In genomic region chr10:115903845-115904244, GRCh38 we compare ENCODE assay signal across 15 cellular contexts.
A peak's percentile ranks its signal among the peaks of the same experiment; 100 is the strongest.
DNase-seq lines count a peak whose midpoint lies in the region; ATAC-seq, FAIRE-seq and TF ChIP-seq lines count a peak whose summit lies in the region.
"Had no signal": no experiment of that assay in that cellular context is flagged by ENCODE, and none has a peak within 500 bp of the region (broad histone marks: within the 10 kb centered on the region; RNA-seq: fewer than 3 reads in every experiment).

No MANE protein-coding gene starts in this region.

- WGBS in H1 (ENCODE audit: extremely low coverage in 1 of 2, insufficient coverage in 1 of 2, insufficient read length in 1 of 2, insufficient replicate concordance in 2 of 2, low coverage in 1 of 2, low lambda C conversion rate in 2 of 2, missing lambda C conversion rate in 1 of 2), 2 experiments: 84% methylated on average over 3 of the region's 3 CpGs; no CpG with 5 or more reads in 1 of the 2 experiments

- H3K79me1 ChIP-seq in H1 (ENCODE audit: low read depth, low read length): no peaks in the 10 kb centered on the region

- H2BK20ac ChIP-seq in H1 (ENCODE audit: low read length): no peak overlapping the region

- H3K27ac ChIP-seq in HCT116 (ENCODE audit: low read depth, low read length) (no peak overlapping the region), H1 (ENCODE audit: low read depth, low read length) (no peak overlapping the region), keratinocyte (ENCODE audit: control insufficient read depth, insufficient read depth, low read length) (no peak overlapping the region)
- H3K27ac ChIP-seq: C4-2B had no signal

- TF ChIP-seq EP300 in H1 (IDR thresholded peaks at IDR 0.05; ENCODE audit: borderline replicate concordance in 1 of 2, low read depth in 2 of 2, low read length in 2 of 2): no peak

- no TSS peak for BruUV-seq in HCT116 (replicated peaks; lab: Mats Ljungman, UMichigan)

- intact Hi-C loops in HCT116 (cut with micrococcal nuclease): no loop called here

- H3K9me1 ChIP-seq in keratinocyte (ENCODE audit: control insufficient read depth, extremely low read depth, insufficient read depth, low read length): no peaks in the 10 kb centered on the region

- H3K27ac Mint-ChIP-seq in stimulated activated memory B cell treated with anti-CD40 and anti-IgM and Interleukin-4, amounts not matched to agents 10 μg/mL and 1 μg/mL and 100 μg/mL, for 72 hours: no peak overlapping the region
- no peak overlapping the region for H3K27ac Mint-ChIP-seq in chondrocyte (ENCODE audit: unreplicated experiment)
- no peak overlapping the region for H3K27ac Mint-ChIP-seq in T-helper 17 cell
- H3K27ac Mint-ChIP-seq: CD4-positive, alpha-beta memory T cell had no signal

- no peak overlapping the region for H2BK12ac ChIP-seq in H1 (ENCODE audit: low read depth, low read length)

- no peak overlapping the region for H3K56ac ChIP-seq in H1 (replicated peaks; ENCODE audit: insufficient read length, low read depth, low read length)

- ATAC-seq in HCT116: peak; percentile 27
- peak; percentile 24 for ATAC-seq in stimulated activated memory B cell treated with anti-CD40 and anti-IgM and Interleukin-4, amounts not matched to agents 10 μg/mL and 1 μg/mL and 100 μg/mL, for 72 hours
- no peak for ATAC-seq in T-helper 17 cell

- no peaks in the 10 kb centered on the region for H3K36me3 ChIP-seq in HCT116 (ENCODE audit: control insufficient read depth in 1 of 2, insufficient read depth in 2 of 2, low read length in 2 of 2)
- H3K36me3 ChIP-seq in H1 (ENCODE audit: control insufficient read depth in 2 of 4, insufficient read depth in 4 of 4, low read length in 3 of 4): no peaks in the 10 kb centered on the region
- H3K36me3 ChIP-seq in keratinocyte (ENCODE audit: control insufficient read depth in 2 of 2, extremely low read depth in 1 of 2, insufficient read depth in 2 of 2, low read length in 2 of 2): no peaks in the 10 kb centered on the region
- H3K36me3 ChIP-seq: BE2C had no signal

- H4K5ac ChIP-seq in H1 (ENCODE audit: insufficient read length, low read depth, low read length): no peak overlapping the region

- H4K91ac ChIP-seq in H1 (replicated peaks; ENCODE audit: insufficient read length, low read length): no peak overlapping the region

- dilution Hi-C loops in keratinocyte (cut with MboI; ENCODE audit: extremely low pct_ligation_motif_present, low sequenced_read_pairs): no loop called here

- no peak overlapping the region for H2AK5ac ChIP-seq in H1 (ENCODE audit: low read depth, low read length)

- H3K4me1 Mint-ChIP-seq in stimulated activated memory B cell treated with anti-CD40 and anti-IgM and Interleukin-4, amounts not matched to agents 10 μg/mL and 1 μg/mL and 100 μg/mL, for 72 hours: no peaks in the 10 kb centered on the region
- peaks cover 7% of the 10 kb centered on the region for H3K4me1 Mint-ChIP-seq in chondrocyte (ENCODE audit: low read depth)
- H3K4me1 Mint-ChIP-seq in T-helper 17 cell: no peaks in the 10 kb centered on the region
- H3K4me1 Mint-ChIP-seq: CD4-positive, alpha-beta memory T cell had no signal

- H3K14ac ChIP-seq in H1 (ENCODE audit: insufficient read length): no peak overlapping the region

- H3K9me3 Mint-ChIP-seq in stimulated activated memory B cell treated with anti-CD40 and anti-IgM and Interleukin-4, amounts not matched to agents 10 μg/mL and 1 μg/mL and 100 μg/mL, for 72 hours: no peaks in the 10 kb centered on the region
- H3K9me3 Mint-ChIP-seq in chondrocyte (ENCODE audit: low read depth): no peaks in the 10 kb centered on the region

- H3K4me2 ChIP-seq in HCT116 (ENCODE audit: low read length) (no peak overlapping the region), H1 (ENCODE audit: insufficient read depth in 1 of 2, low read depth in 2 of 2, low read length in 2 of 2) (no peak overlapping the region), keratinocyte (ENCODE audit: control insufficient read depth, extremely low read depth, insufficient read depth, low read depth, low read length) (no peak overlapping the region)

- H3K79me2 ChIP-seq in HCT116 (ENCODE audit: insufficient read depth, low read length) (no peaks in the 10 kb centered on the region), H1 (ENCODE audit: control insufficient read depth in 1 of 2, insufficient read depth in 2 of 2, low read length in 2 of 2) (no peaks in the 10 kb centered on the region), keratinocyte (ENCODE audit: control insufficient read depth, insufficient read depth, low read length) (no peaks in the 10 kb centered on the region)

- H2BK15ac ChIP-seq in H1 (ENCODE audit: low read length): no peak overlapping the region

- H3K18ac ChIP-seq in H1 (ENCODE audit: extremely low read depth, low read length): 0 out of 2 replicates have a peak overlapping the region, but pooled peaks have one; percentile 24

- H2BK120ac ChIP-seq in H1 (replicated peaks; ENCODE audit: low read depth, low read length): no peak overlapping the region

- H2AFZ ChIP-seq in HCT116 (ENCODE audit: low read depth, low read length, poor library complexity, severe bottlenecking) (no peak overlapping the region), H1 (ENCODE audit: low read length) (no peak overlapping the region), keratinocyte (ENCODE audit: control insufficient read depth, low read length) (no peak overlapping the region)

- H2BK5ac ChIP-seq in H1 (ENCODE audit: low read depth, low read length): no peak overlapping the region

- H3K9me3 ChIP-seq in HCT116 (ENCODE audit: control insufficient read depth in 1 of 2, insufficient read depth in 1 of 2, low read depth in 1 of 2, low read length in 2 of 2): no peaks in the 10 kb centered on the region
- no peaks in the 10 kb centered on the region for H3K9me3 ChIP-seq in H1 (ENCODE audit: insufficient read depth in 2 of 2, low read depth in 1 of 2, low read length in 1 of 2)
- H3K9me3 ChIP-seq in keratinocyte (ENCODE audit: control insufficient read depth, low read depth, low read length): no peaks in the 10 kb centered on the region
- H3K9me3 ChIP-seq in T-helper 17 cell (ENCODE audit: control insufficient read depth, low read length, poor library complexity, severe bottlenecking): no peaks in the 10 kb centered on the region
- H3K9me3 ChIP-seq: BE2C had no signal

- H3K4me3 ChIP-seq in HCT116 (replicated peaks in 1 of 2; ENCODE audit: low read depth in 1 of 2, low read length in 2 of 2) (no peak overlapping the region), H1 (ENCODE audit: extremely low read depth in 1 of 4, insufficient read depth in 2 of 4, low read depth in 3 of 4, low read length in 4 of 4) (no peak overlapping the region), keratinocyte (ENCODE audit: control insufficient read depth in 2 of 3, extremely low read depth in 1 of 3, insufficient read depth in 2 of 3, low read depth in 1 of 3, low read length in 3 of 3) (no peak overlapping the region)

- H3K4ac ChIP-seq in H1 (replicated peaks; ENCODE audit: insufficient read length, low read depth, low read length): no peak overlapping the region

- DNase-seq in HCT116 (ENCODE audit: low read depth, low spot score) (no peak), H1 (ENCODE audit: low read depth in 1 of 2, low spot score in 2 of 2) (no peak), keratinocyte (ENCODE audit: low read depth, low spot score) (no peak), chondrocyte (ENCODE audit: low spot score) (no peak), T-helper 17 cell (no peak)
- DNase-seq in activated naive CD4-positive, alpha-beta T cell treated with anti-CD3 and anti-CD28 coated beads, Interleukin-2, amount 50 U/mL, for 16 hours: no peak
- DNase-seq: BE2C; CD4-positive, alpha-beta memory T cell; DMS79 treated with DMSO at 0.1 percent for 48 hours had no signal

- H3K27me3 ChIP-seq in HCT116 (ENCODE audit: insufficient read depth, low read length) (peaks cover 29% of the 10 kb centered on the region; the same call in 1 of the 2 replicates), H1 (replicated peaks in 1 of 4; ENCODE audit: control insufficient read depth in 3 of 4, extremely low read depth in 1 of 4, insufficient read depth in 3 of 4, low read length in 3 of 4) (no peaks in the 10 kb centered on the region), keratinocyte (ENCODE audit: control insufficient read depth, extremely low read depth, insufficient read depth, low read length) (no peaks in the 10 kb centered on the region)
- H3K27me3 ChIP-seq: BE2C had no signal

- no peak for TF ChIP-seq CTCF in HCT116 (IDR thresholded peaks at IDR 0.05 in 2 of 3, conservative IDR thresholded peaks at IDR 0.05 in 1 of 3; ENCODE audit: borderline replicate concordance in 1 of 3, insufficient read depth in 1 of 3, low read depth in 2 of 3, low read length in 2 of 3)
- peak; percentile 5 to 22 (median 13); a peak in 3 of 4 replicates for TF ChIP-seq CTCF in H1 (IDR thresholded peaks at IDR 0.05; ENCODE audit: control extremely low read depth in 1 of 3, insufficient read depth in 1 of 3, low read depth in 1 of 3, low read length in 3 of 3)
- TF ChIP-seq CTCF in keratinocyte (optimal IDR thresholded peaks at IDR 0.05 in 1 of 3, IDR thresholded peaks at IDR 0.05 in 1 of 3, conservative IDR thresholded peaks at IDR 0.05 in 1 of 3; ENCODE audit: extremely low read depth in 1 of 3, insufficient read depth in 2 of 3, low read length in 3 of 3): peak in 2 of 3 experiments; percentile 10 to 39
- no peak for TF ChIP-seq CTCF in chondrocyte (IDR thresholded peaks at IDR 0.05)

- POLR2A ChIA-PET in HCT116 (lab: Charles Lee): no interaction called here
- POLR2A ChIA-PET in H1 (lab: Charles Lee; ENCODE audit: partially characterized antibody): no interaction called here

- no peak overlapping the region for H4K8ac ChIP-seq in H1 (ENCODE audit: extremely low read depth, insufficient read depth, low read length)

- CTCF ChIA-PET in HCT116 (lab: Charles Lee) (no interaction called here), H1 (lab: Charles Lee; ENCODE audit: partially characterized antibody) (interaction anchor here (1.0 to 1.9 kb wide), 6 partner anchors 9 to 384 kb away, joined by 4 to 8 read pairs (median 4); no protein-coding TSS in a partner anchor)

- no peaks in the 10 kb centered on the region for H4K20me1 ChIP-seq in HCT116 (ENCODE audit: insufficient read depth)
- no peaks in the 10 kb centered on the region for H4K20me1 ChIP-seq in H1 (replicated peaks in 1 of 2; ENCODE audit: control insufficient read depth in 1 of 2, insufficient read depth in 2 of 2, low read length in 2 of 2)
- H4K20me1 ChIP-seq in keratinocyte (ENCODE audit: control insufficient read depth, extremely low read depth, insufficient read depth, low read length): no peaks in the 10 kb centered on the region

- no peak overlapping the region for H3K4me3 Mint-ChIP-seq in stimulated activated memory B cell treated with anti-CD40 and anti-IgM and Interleukin-4, amounts not matched to agents 10 μg/mL and 1 μg/mL and 100 μg/mL, for 72 hours
- H3K4me3 Mint-ChIP-seq in chondrocyte (ENCODE audit: unreplicated experiment) (no peak overlapping the region), T-helper 17 cell (no peak overlapping the region)
- H3K4me3 Mint-ChIP-seq: CD4-positive, alpha-beta memory T cell had no signal

- H3K9me2 ChIP-seq in HCT116 (ENCODE audit: insufficient read depth): no peaks in the 10 kb centered on the region

- H3K36me3 Mint-ChIP-seq in stimulated activated memory B cell treated with anti-CD40 and anti-IgM and Interleukin-4, amounts not matched to agents 10 μg/mL and 1 μg/mL and 100 μg/mL, for 72 hours: no peaks in the 10 kb centered on the region
- no peaks in the 10 kb centered on the region for H3K36me3 Mint-ChIP-seq in chondrocyte (ENCODE audit: low read depth)
- no peaks in the 10 kb centered on the region for H3K36me3 Mint-ChIP-seq in T-helper 17 cell (ENCODE audit: low read depth)
- H3K36me3 Mint-ChIP-seq: CD4-positive, alpha-beta memory T cell had no signal

- FAIRE-seq in H1 (lab: Jason Lieb, UNC) (no peak), keratinocyte (lab: Jason Lieb, UNC) (no peak)
- FAIRE-seq: A204.1, G401.6, GM12891, H54 had no signal

- H3K9ac ChIP-seq in HCT116 (ENCODE audit: low read length) (no peak overlapping the region), H1 (replicated peaks in 1 of 4; ENCODE audit: extremely low read depth in 1 of 4, low read depth in 3 of 4, low read length in 3 of 4) (no peak overlapping the region), keratinocyte (ENCODE audit: control insufficient read depth, extremely low read depth, insufficient read depth, low read length) (no peak overlapping the region)

- H3K23ac ChIP-seq in H1 (ENCODE audit: insufficient read length): no peak overlapping the region

- no peaks in the 10 kb centered on the region for H3K23me2 ChIP-seq in H1 (ENCODE audit: low read depth, low read length)

- no peaks in the 10 kb centered on the region for H3K4me1 ChIP-seq in HCT116 (ENCODE audit: control insufficient read depth in 1 of 2, insufficient read depth in 2 of 2, low read length in 2 of 2)
- peaks cover 0 to 3% (median 1%) of the 10 kb centered on the region in 4 experiments; a peak in 3 of 7 replicates for H3K4me1 ChIP-seq in H1 (replicated peaks in 1 of 4; ENCODE audit: control insufficient read depth in 3 of 4, insufficient read depth in 4 of 4, low read length in 3 of 4)
- no peaks in the 10 kb centered on the region for H3K4me1 ChIP-seq in keratinocyte (ENCODE audit: control insufficient read depth, extremely low read depth, insufficient read depth, low read length)
- H3K4me1 ChIP-seq: BE2C had no signal

- H3K27me3 Mint-ChIP-seq in stimulated activated memory B cell treated with anti-CD40 and anti-IgM and Interleukin-4, amounts not matched to agents 10 μg/mL and 1 μg/mL and 100 μg/mL, for 72 hours: no peaks in the 10 kb centered on the region
- H3K27me3 Mint-ChIP-seq in chondrocyte (ENCODE audit: low read depth) (no peaks in the 10 kb centered on the region), T-helper 17 cell (no peaks in the 10 kb centered on the region)
- H3K27me3 Mint-ChIP-seq: CD4-positive, alpha-beta memory T cell had no signal

- RAD21 ChIA-PET in HCT116 (lab: Charles Lee; ENCODE audit: low non-redundant PET in 1 of 2, low total read pairs in 2 of 2, uncharacterized antibody in 2 of 2, unreplicated experiment in 2 of 2): no interaction called here

- TF ChIP-seq RAD21 in HCT116 (IDR thresholded peaks at IDR 0.05; ENCODE audit: low read depth) (no peak), H1 (IDR thresholded peaks at IDR 0.05 in 1 of 2, conservative IDR thresholded peaks at IDR 0.05 in 1 of 2; ENCODE audit: low read depth in 2 of 2, low read length in 2 of 2) (peak; percentile 36 to 46)

- no peak for TF ChIP-seq POLR2A in HCT116 (IDR thresholded peaks at IDR 0.05; ENCODE audit: borderline replicate concordance, extremely low read depth, insufficient read depth, insufficient read length)
- no peak for TF ChIP-seq POLR2A in H1 (IDR thresholded peaks at IDR 0.05; ENCODE audit: control extremely low read depth in 1 of 2, low read depth in 2 of 2, low read length in 2 of 2)

Comparison
In these comparisons a context has a peak if more than half of its experiments do, and no peak if none do; other contexts are left out.
1. CTCF ChIP-seq: peak in H1 (3 of 3) and keratinocyte (2 of 3); none in HCT116 (0 of 3) and chondrocyte (single experiment).
2. Of the 16 proteins assayed by ChIP-seq in both H1 and HCT116: peak only in H1: CTCF and RAD21; only in HCT116: none; in both: none; in neither: 14.